Comparison of ENCODE assay signal across 12 cellular contexts in genomic region chr17:17388657-17389496, GRCh38.
"Had no signal": no experiment of that assay in that cellular context is flagged by ENCODE, and none has a peak within 500 bp of the region (broad histone marks: within the 10 kb centered on the region; RNA-seq: fewer than 3 reads in every experiment).

No MANE protein-coding gene starts in this region.

- H3K27me3 ChIP-seq: stomach, testis had no signal

- DNase-seq: activated naive CD4-positive, alpha-beta T cell treated with anti-CD3 and anti-CD28 coated beads, Interleukin-2, amount 50 U/mL, for 16 hours; activated T-cell treated with anti-CD3 and anti-CD28 coated beads, Interleukin-2, amount 50 U/mL, for 1 hour; cortex of kidney; effector CD8-positive, alpha-beta T cell; foreskin fibroblast; hypothalamus; spleen; testis had no signal

- H3K4me3 ChIP-seq: psoas muscle, spleen, stomach, testis had no signal

- H3K4me1 ChIP-seq: psoas muscle had no signal

- H3K9me3 ChIP-seq: psoas muscle, spleen, stomach, testis had no signal

- H3K36me3 ChIP-seq: spleen, stomach had no signal

- H3K27ac ChIP-seq: psoas muscle, stomach, testis had no signal

- ATAC-seq: activated CD4-positive, CD25-positive, alpha-beta regulatory T cell treated with anti-CD3 and anti-CD28 coated beads, Interleukin-2, amount 50 U/mL, for 24 hours; sciatic nerve had no signal
